1 cellular context compared by ENCODE assay signal in genomic region chr16:15647615-15648014, GRCh38.
TF ChIP-seq lines count a peak whose summit lies in the region.

No MANE protein-coding gene starts in this region.

TF ChIP-seq in IMR-90, 13 proteins besides CTCF, POLR2A, EP300 and RAD21:
- TF ChIP-seq NFE2L2 (IDR thresholded peaks at IDR 0.05; ENCODE audit: low read depth, low read length), result no peak
- TF ChIP-seq MAFK (IDR thresholded peaks at IDR 0.05; ENCODE audit: low read depth, low read length), result no peak
- no peak for TF ChIP-seq CHD1 (IDR thresholded peaks at IDR 0.05; ENCODE audit: low read depth, low read length)
- no peak for TF ChIP-seq RFX5 (IDR thresholded peaks at IDR 0.05; ENCODE audit: low read depth, low read length)
- no peak for TF ChIP-seq USF2 (IDR thresholded peaks at IDR 0.05; ENCODE audit: low read depth, low read length)
- TF ChIP-seq BHLHE40 (IDR thresholded peaks at IDR 0.05; ENCODE audit: low read depth, low read length), result no peak
- no peak for TF ChIP-seq MAZ (IDR thresholded peaks at IDR 0.05; ENCODE audit: borderline replicate concordance, low read depth, low read length)
- TF ChIP-seq SMC3 (IDR thresholded peaks at IDR 0.05; ENCODE audit: low read depth, low read length), result no peak
- TF ChIP-seq CEBPB (IDR thresholded peaks at IDR 0.05; ENCODE audit: low read depth, low read length), result no peak
- no peak for TF ChIP-seq FOS (IDR thresholded peaks at IDR 0.05; ENCODE audit: low read depth, low read length)
- no peak for TF ChIP-seq ELK1 (IDR thresholded peaks at IDR 0.05; ENCODE audit: borderline replicate concordance, low read depth, low read length)
TF ChIP-seq in IMR-90: peak in this region for 0.
